ENCODE assay signal across 8 cellular contexts in the genomic region with DNA sequence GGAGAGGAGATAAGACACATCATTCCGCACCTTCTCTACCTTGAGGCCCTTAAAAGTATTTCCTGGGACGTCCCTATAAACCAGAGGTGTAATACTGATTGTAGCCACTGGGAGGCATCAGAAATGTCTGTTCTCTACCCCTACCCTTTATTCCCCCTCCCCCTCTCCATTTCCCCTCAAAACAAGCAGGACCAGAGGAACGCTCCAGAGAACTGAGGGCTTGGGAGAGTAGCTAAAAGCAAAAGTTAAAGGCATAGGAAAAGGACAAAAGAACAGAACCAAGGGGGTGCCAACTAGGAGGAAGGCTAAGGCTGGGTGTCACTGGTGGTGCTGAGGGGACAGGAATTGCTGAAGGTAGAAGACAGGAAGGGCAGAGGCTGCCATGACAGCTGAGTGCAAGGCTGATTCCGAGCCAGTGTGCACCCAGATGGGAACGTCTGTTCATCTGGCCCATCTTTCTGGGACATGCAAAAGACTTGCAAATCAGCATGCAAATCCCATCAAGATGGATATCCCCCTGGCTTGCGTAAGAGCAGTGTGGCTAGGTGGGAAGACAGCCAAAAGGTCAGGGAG. TPM values are rescaled to one million over a fixed set of nuclear protein-coding genes. Genes with fewer than 3 reads are reported as not detected.
DNase-seq lines count a peak whose midpoint lies in the region; ATAC-seq, FAIRE-seq and TF ChIP-seq lines count a peak whose summit lies in the region.

No MANE protein-coding gene starts in this region.

- no peaks in the 10 kb centered on the region for H3K27me3 Mint-ChIP-seq in T-helper 2 cell treated with Interferon-gamma antibody and Interleukin-4, amounts not matched to agents 5 μg/mL and 100 μg/mL, for 36 hours (ENCODE audit: low read depth)
- no peaks in the 10 kb centered on the region for H3K27me3 Mint-ChIP-seq in natural killer cell (ENCODE audit: low read depth in 2 of 2)

- no peak overlapping the region; a peak in 1 of 7 replicates for H3K9ac ChIP-seq in H1 (replicated peaks in 1 of 4; ENCODE audit: extremely low read depth in 1 of 4, low read depth in 3 of 4, low read length in 3 of 4)

- peaks cover 0 to 20% (median 18%) of the 10 kb centered on the region in 4 experiments; a peak in 6 of 7 replicates for H3K27me3 ChIP-seq in H1 (replicated peaks in 1 of 4; ENCODE audit: control insufficient read depth in 3 of 4, extremely low read depth in 1 of 4, insufficient read depth in 3 of 4, low read length in 3 of 4)

- no peak overlapping the region for H3K14ac ChIP-seq in H1 (ENCODE audit: insufficient read length)

- no peak overlapping the region for H4K5ac ChIP-seq in H1 (ENCODE audit: insufficient read length, low read depth, low read length)

- peaks cover 0 to 4% (median 3%) of the 10 kb centered on the region in 4 experiments; a peak in 3 of 7 replicates for H3K4me1 ChIP-seq in H1 (replicated peaks in 1 of 4; ENCODE audit: control insufficient read depth in 3 of 4, insufficient read depth in 4 of 4, low read length in 3 of 4)

- H2BK12ac ChIP-seq in H1 (ENCODE audit: low read depth, low read length): no peak overlapping the region

- H2BK120ac ChIP-seq in H1 (replicated peaks; ENCODE audit: low read depth, low read length): no peak overlapping the region

- POLR2A ChIA-PET in H1 (lab: Charles Lee; ENCODE audit: partially characterized antibody): interaction anchor here (0.6 to 6.1 kb wide), 11 partner anchors 8 to 98 kb away, joined by 3 to 62 read pairs (median 6); a partner anchor contains a TSS

- H3K79me2 ChIP-seq in H1 (ENCODE audit: control insufficient read depth in 1 of 2, insufficient read depth in 2 of 2, low read length in 2 of 2): no peaks in the 10 kb centered on the region

- no peaks in the 10 kb centered on the region for H3K79me1 ChIP-seq in H1 (ENCODE audit: low read depth, low read length)

- H2AFZ ChIP-seq in H1 (ENCODE audit: low read length): no peak overlapping the region

- no peak overlapping the region for H2BK20ac ChIP-seq in H1 (ENCODE audit: low read length)

- 0 out of 2 replicates have a peak overlapping the region, but pooled peaks have one; percentile 56 for H2BK5ac ChIP-seq in H1 (ENCODE audit: low read depth, low read length)

- H4K91ac ChIP-seq in H1 (replicated peaks; ENCODE audit: insufficient read length, low read length): no peak overlapping the region

- peaks cover 2% of the 10 kb centered on the region; the same call in 1 of the 2 replicates for H3K23me2 ChIP-seq in H1 (ENCODE audit: low read depth, low read length)

- H3K18ac ChIP-seq in H1 (ENCODE audit: extremely low read depth, low read length): 0 out of 2 replicates have a peak overlapping the region, but pooled peaks have one; percentile 36

- WGBS in H1 (ENCODE audit: extremely low coverage in 1 of 2, insufficient coverage in 1 of 2, insufficient read length in 1 of 2, insufficient replicate concordance in 2 of 2, low coverage in 1 of 2, low lambda C conversion rate in 2 of 2, missing lambda C conversion rate in 1 of 2), 2 experiments: 63% methylated on average over 5 of the region's 6 CpGs; no CpG with 5 or more reads in 1 of the 2 experiments

- in situ Hi-C loops in KBM-7 (cut with MboI; ENCODE audit: low pct_unique_long_range_greater_than_20kb, low sequenced_read_pairs): no loop called here

- H3K9me3 Mint-ChIP-seq in T-helper 2 cell treated with Interferon-gamma antibody and Interleukin-4, amounts not matched to agents 5 μg/mL and 100 μg/mL, for 36 hours: no peaks in the 10 kb centered on the region
- H3K9me3 Mint-ChIP-seq in natural killer cell: no peaks in the 10 kb centered on the region

- H3K4ac ChIP-seq in H1 (replicated peaks; ENCODE audit: insufficient read length, low read depth, low read length): no peak overlapping the region

- ATAC-seq in natural killer cell: peak; percentile 70 to 92 (median 83)
- no peak for ATAC-seq in GM18870 (IDR thresholded peaks at IDR 0.05; ENCODE audit: unreplicated experiment)

- TF ChIP-seq POLR2A in H1 (IDR thresholded peaks at IDR 0.05; ENCODE audit: control extremely low read depth in 1 of 2, low read depth in 2 of 2, low read length in 2 of 2): no peak

- peak in 2 of 3 experiments; percentile 63 to 80; a peak in 3 of 4 replicates for TF ChIP-seq CTCF in H1 (IDR thresholded peaks at IDR 0.05; ENCODE audit: control extremely low read depth in 1 of 3, insufficient read depth in 1 of 3, low read depth in 1 of 3, low read length in 3 of 3)
- peak; percentile 80 for TF ChIP-seq CTCF in natural killer cell (IDR thresholded peaks at IDR 0.05)

- peak; percentile 92 for FAIRE-seq in H1 (lab: Jason Lieb, UNC)

- peak overlapping the region; percentile 68 for H3K27ac Mint-ChIP-seq in T-helper 2 cell treated with Interferon-gamma antibody and Interleukin-4, amounts not matched to agents 5 μg/mL and 100 μg/mL, for 36 hours
- peak overlapping the region; percentile 33 to 50 for H3K27ac Mint-ChIP-seq in natural killer cell

- no peak overlapping the region for H3K23ac ChIP-seq in H1 (ENCODE audit: insufficient read length)

- H3K4me3 Mint-ChIP-seq in T-helper 2 cell treated with Interferon-gamma antibody and Interleukin-4, amounts not matched to agents 5 μg/mL and 100 μg/mL, for 36 hours: no peak overlapping the region
- no peak overlapping the region for H3K4me3 Mint-ChIP-seq in natural killer cell

- H4K20me1 ChIP-seq in H1 (replicated peaks in 1 of 2; ENCODE audit: control insufficient read depth in 1 of 2, insufficient read depth in 2 of 2, low read length in 2 of 2): peaks cover 0 to 2% of the 10 kb centered on the region in 2 experiments

- H2BK15ac ChIP-seq in H1 (ENCODE audit: low read length): 0 out of 2 replicates have a peak overlapping the region, but pooled peaks have one; percentile 37

- no peaks in the 10 kb centered on the region for H3K9me3 ChIP-seq in H1 (ENCODE audit: insufficient read depth in 2 of 2, low read depth in 1 of 2, low read length in 1 of 2)

- no peak overlapping the region for H4K8ac ChIP-seq in H1 (ENCODE audit: extremely low read depth, insufficient read depth, low read length)

- TF ChIP-seq EP300 in H1 (IDR thresholded peaks at IDR 0.05; ENCODE audit: borderline replicate concordance in 1 of 2, low read depth in 2 of 2, low read length in 2 of 2): no peak

- intact Hi-C loops in natural killer cell (cut with micrococcal nuclease): loop anchor here (1.0 kb wide), 1 partner anchor 82 kb away; no protein-coding TSS in a partner anchor

- DNase-seq in NCI-H510A treated with DMSO at 0.1 percent for 48 hours (lab: John Stamatoyannopoulos, UW) (peak; percentile 32), NCI-H510A (lab: John Stamatoyannopoulos, UW) (no peak), KBM-7 (peak; percentile 83), H1 (ENCODE audit: low read depth in 1 of 2, low spot score in 2 of 2) (peak in 1 of 2 experiments; percentile 73), natural killer cell (no peak), UCSD-AML1 (lab: John Stamatoyannopoulos, UW; ENCODE audit: unreplicated experiment) (no peak)
- DNase-seq in T-helper 2 cell treated with Interferon-gamma antibody and Interleukin-4, amounts not matched to agents 5 μg/mL and 100 μg/mL, for 36 hours (ENCODE audit: low spot score): peak; percentile 29

- no peak overlapping the region; a peak in 1 of 4 replicates for H3K4me2 ChIP-seq in H1 (ENCODE audit: insufficient read depth in 1 of 2, low read depth in 2 of 2, low read length in 2 of 2)

- H3K4me1 Mint-ChIP-seq in T-helper 2 cell treated with Interferon-gamma antibody and Interleukin-4, amounts not matched to agents 5 μg/mL and 100 μg/mL, for 36 hours (ENCODE audit: low read depth): peaks cover 20% of the 10 kb centered on the region
- H3K4me1 Mint-ChIP-seq in natural killer cell: peaks cover 9 to 19% of the 10 kb centered on the region in 2 donors

- H3K36me3 Mint-ChIP-seq in T-helper 2 cell treated with Interferon-gamma antibody and Interleukin-4, amounts not matched to agents 5 μg/mL and 100 μg/mL, for 36 hours (ENCODE audit: low read depth): peaks cover 56% of the 10 kb centered on the region
- peaks cover 6% of the 10 kb centered on the region for H3K36me3 Mint-ChIP-seq in natural killer cell

- no peaks in the 10 kb centered on the region; a peak in 1 of 8 replicates for H3K36me3 ChIP-seq in H1 (ENCODE audit: control insufficient read depth in 2 of 4, insufficient read depth in 4 of 4, low read length in 3 of 4)

- peak; percentile 61 to 69 for TF ChIP-seq RAD21 in H1 (IDR thresholded peaks at IDR 0.05 in 1 of 2, conservative IDR thresholded peaks at IDR 0.05 in 1 of 2; ENCODE audit: low read depth in 2 of 2, low read length in 2 of 2)

- H3K56ac ChIP-seq in H1 (replicated peaks; ENCODE audit: insufficient read length, low read depth, low read length): no peak overlapping the region

- no peak overlapping the region for H3K4me3 ChIP-seq in H1 (ENCODE audit: extremely low read depth in 1 of 4, insufficient read depth in 2 of 4, low read depth in 3 of 4, low read length in 4 of 4)

- H3K27ac ChIP-seq in H1 (ENCODE audit: low read depth, low read length): no peak overlapping the region

- CTCF ChIA-PET in H1 (lab: Charles Lee; ENCODE audit: partially characterized antibody): interaction anchor here (0.6 to 4.7 kb wide), 27 partner anchors 9 to 670 kb away, joined by 3 to 43 read pairs (median 5); a partner anchor contains a TSS

- H2AK5ac ChIP-seq in H1 (ENCODE audit: low read depth, low read length): no peak overlapping the region

RNA-seq across cellular contexts. Expression of a gene that starts 6.7 kb away (rescaled TPM):
- total RNA-seq in H1 (2021; fragmentation: NEBNext Ultra II Directional; extraction: Animal tissue kit (Norgen Biotek cat#: 25700)): 11.4 and 12.0 TPM in 2 replicates
- 5.5 and 13.7 TPM in 2 replicates for polyA plus RNA-seq in H1 (2011; rRNA removed)
- polyA plus RNA-seq in H1 (2011; cell fraction: cytosol; rRNA removed): 4.1 TPM
- 29.2 TPM for polyA plus RNA-seq in H1 (2011; cell fraction: nucleus; rRNA removed)
- polyA plus RNA-seq in H1 (2012, experiment 1 of 2): 8.2 to 14.4 TPM (median 11.6 TPM) in 4 replicates
- 29.1 TPM for polyA plus RNA-seq in H1 (2012, experiment 2 of 2)
- polyA plus RNA-seq in H1 (2013, experiment 1 of 2): 10.3 TPM
- polyA plus RNA-seq in H1 (2013, experiment 2 of 2): 9.5 TPM
- polyA minus RNA-seq in H1 (2011; rRNA and poly(A)+ RNA removed): 2.1 and 7.3 TPM in 2 replicates
- 7.0 TPM for polyA minus RNA-seq in H1 (2011; cell fraction: cytosol; rRNA and poly(A)+ RNA removed)
- 10.2 TPM for polyA minus RNA-seq in H1 (2011; cell fraction: nucleus; rRNA and poly(A)+ RNA removed)
- 10 to 100 TPM; 56.2 to 69.5 (median 69.4) TPM for total RNA-seq in natural killer cell

RNA-seq across cellular contexts. Expression of a gene that starts 13.1 kb away (rescaled TPM):
- total RNA-seq in H1 (2021; fragmentation: NEBNext Ultra II Directional; extraction: Animal tissue kit (Norgen Biotek cat#: 25700)): 81.9 and 83.6 TPM in 2 replicates
- polyA plus RNA-seq in H1 (2011; rRNA removed): 74.2 and 82.1 TPM in 2 replicates
- polyA plus RNA-seq in H1 (2011; cell fraction: cytosol; rRNA removed): 133 TPM
- polyA plus RNA-seq in H1 (2011; cell fraction: nucleus; rRNA removed): 62.7 TPM
- polyA plus RNA-seq in H1 (2012, experiment 1 of 2): 74.8 to 109 TPM (median 102 TPM) in 4 replicates
- 70.1 TPM for polyA plus RNA-seq in H1 (2012, experiment 2 of 2)
- 60.5 TPM for polyA plus RNA-seq in H1 (2013, experiment 1 of 2)
- polyA plus RNA-seq in H1 (2013, experiment 2 of 2): 60.7 TPM
- polyA minus RNA-seq in H1 (2011; rRNA and poly(A)+ RNA removed): 24.3 and 26.5 TPM in 2 replicates
- 22.8 TPM for polyA minus RNA-seq in H1 (2011; cell fraction: cytosol; rRNA and poly(A)+ RNA removed)
- polyA minus RNA-seq in H1 (2011; cell fraction: nucleus; rRNA and poly(A)+ RNA removed): 21.9 TPM
- 10 to 100 TPM; 45.7 to 60.2 (median 59.6) TPM for total RNA-seq in natural killer cell

RNA-seq across cellular contexts. Expression of a gene that starts 16.6 kb away (rescaled TPM):
- 1.1 and 1.4 TPM in 2 replicates for total RNA-seq in H1 (2021; fragmentation: NEBNext Ultra II Directional; extraction: Animal tissue kit (Norgen Biotek cat#: 25700))
- polyA plus RNA-seq in H1 (2011; rRNA removed): 0.80 and 0.89 TPM in 2 replicates
- 0.78 TPM for polyA plus RNA-seq in H1 (2011; cell fraction: cytosol; rRNA removed)
- 3.1 TPM for polyA plus RNA-seq in H1 (2011; cell fraction: nucleus; rRNA removed)
- polyA plus RNA-seq in H1 (2012, experiment 1 of 2): 1.2 to 1.7 TPM (median 1.5 TPM) in 4 replicates
- polyA plus RNA-seq in H1 (2012, experiment 2 of 2): 0.97 TPM
- 0.91 TPM for polyA plus RNA-seq in H1 (2013, experiment 1 of 2)
- polyA plus RNA-seq in H1 (2013, experiment 2 of 2): 0.61 TPM
- polyA minus RNA-seq in H1 (2011; rRNA and poly(A)+ RNA removed): 0.24 and 0.82 TPM in 2 replicates
- not detected for polyA minus RNA-seq in H1 (2011; cell fraction: cytosol; rRNA and poly(A)+ RNA removed)
- polyA minus RNA-seq in H1 (2011; cell fraction: nucleus; rRNA and poly(A)+ RNA removed): 0.90 TPM
- total RNA-seq in natural killer cell: under 1 TPM in 2 of 3 donors, not detected in 1; 0.39 to 0.54 TPM

RNA-seq across cellular contexts. Expression of a gene that starts 17.0 kb away (rescaled TPM):
- total RNA-seq in H1 (2021; fragmentation: NEBNext Ultra II Directional; extraction: Animal tissue kit (Norgen Biotek cat#: 25700)): 114 and 118 TPM in 2 replicates
- polyA plus RNA-seq in H1 (2011; rRNA removed): 14.3 and 28.7 TPM in 2 replicates
- 27.4 TPM for polyA plus RNA-seq in H1 (2011; cell fraction: cytosol; rRNA removed)
- 53.5 TPM for polyA plus RNA-seq in H1 (2011; cell fraction: nucleus; rRNA removed)
- 43.1 to 70.2 TPM (median 60.5 TPM) in 4 replicates for polyA plus RNA-seq in H1 (2012, experiment 1 of 2)
- 25.9 TPM for polyA plus RNA-seq in H1 (2012, experiment 2 of 2)
- polyA plus RNA-seq in H1 (2013, experiment 1 of 2): 32.0 TPM
- 29.7 TPM for polyA plus RNA-seq in H1 (2013, experiment 2 of 2)
- polyA minus RNA-seq in H1 (2011; rRNA and poly(A)+ RNA removed): 66.8 and 74.1 TPM in 2 replicates
- polyA minus RNA-seq in H1 (2011; cell fraction: cytosol; rRNA and poly(A)+ RNA removed): 28.2 TPM
- polyA minus RNA-seq in H1 (2011; cell fraction: nucleus; rRNA and poly(A)+ RNA removed): 26.9 TPM
- total RNA-seq in natural killer cell: 10 to 100 TPM; 17.1 to 28.6 (median 22.2) TPM

RNA-seq across cellular contexts. Expression of a gene that starts 29.8 kb away (rescaled TPM):
- 24.1 and 25.7 TPM in 2 replicates for total RNA-seq in H1 (2021; fragmentation: NEBNext Ultra II Directional; extraction: Animal tissue kit (Norgen Biotek cat#: 25700))
- polyA plus RNA-seq in H1 (2011; rRNA removed): 25.0 and 36.4 TPM in 2 replicates
- polyA plus RNA-seq in H1 (2011; cell fraction: cytosol; rRNA removed): 40.3 TPM
- 152 TPM for polyA plus RNA-seq in H1 (2011; cell fraction: nucleus; rRNA removed)
- 25.0 to 36.7 TPM (median 34.0 TPM) in 4 replicates for polyA plus RNA-seq in H1 (2012, experiment 1 of 2)
- polyA plus RNA-seq in H1 (2012, experiment 2 of 2): 31.1 TPM
- polyA plus RNA-seq in H1 (2013, experiment 1 of 2): 19.9 TPM
- 16.5 TPM for polyA plus RNA-seq in H1 (2013, experiment 2 of 2)
- 14.4 and 17.4 TPM in 2 replicates for polyA minus RNA-seq in H1 (2011; rRNA and poly(A)+ RNA removed)
- polyA minus RNA-seq in H1 (2011; cell fraction: cytosol; rRNA and poly(A)+ RNA removed): 12.0 TPM
- 20.1 TPM for polyA minus RNA-seq in H1 (2011; cell fraction: nucleus; rRNA and poly(A)+ RNA removed)
- 10 to 100 TPM; 26.1 to 28.4 (median 26.6) TPM for total RNA-seq in natural killer cell

Comparison
In these comparisons a context has a peak if more than half of its experiments do, and no peak if none do; other contexts are left out.
1. DNase-seq: peak in NCI-H510A treated with DMSO at 0.1 percent for 48 hours (single experiment), KBM-7 (single experiment) and T-helper 2 cell treated with Interferon-gamma antibody and Interleukin-4, amounts not matched to agents 5 μg/mL and 100 μg/mL, for 36 hours (single experiment); none in NCI-H510A (single experiment), natural killer cell (single experiment) and UCSD-AML1 (single experiment).